ENCODE assay signal across 17 cellular contexts in genomic region chr4:68077737-68078136, GRCh38. TPM values are rescaled to one million over a fixed set of nuclear protein-coding genes. Genes with fewer than 3 reads are reported as not detected.
DNase-seq lines count a peak whose midpoint lies in the region; ATAC-seq and TF ChIP-seq lines count a peak whose summit lies in the region.
"Had no signal": no experiment of that assay in that cellular context is flagged by ENCODE, and none has a peak within 500 bp of the region (broad histone marks: within the 10 kb centered on the region; RNA-seq: fewer than 3 reads in every experiment).

No MANE protein-coding gene starts in this region.

- peak; percentile 0 for DNase-seq in activated gamma-delta T cell (lab: John Stamatoyannopoulos, UW)
- DNase-seq in activated gamma-delta T cell treated with Interleukin-2 at 50 U/mL for 16 hours = no peak
- DNase-seq in middle frontal gyrus (ENCODE audit: extremely low spot score, low spot score) = peak; percentile 15
- no peak for DNase-seq in stimulated activated effector memory CD8-positive, alpha-beta T cell treated with anti-CD3 and anti-CD28 coated beads, Interleukin-12 subunit alpha, Interleukin-12 subunit beta, amount 100 ng/mL, for 72 hours (ENCODE audit: low spot score in 2 of 2)
- no peak for DNase-seq in 8988T
- DNase-seq in substantia nigra (lab: John Stamatoyannopoulos, UW) = no peak
- DNase-seq in CD4-positive, alpha-beta T cell = no peak
- DNase-seq: BE2C; CD8-positive, alpha-beta T cell; COR-L47; DMS53; HCEC 1CT; HFFc6 had no signal

- peaks cover 6% of the 10 kb centered on the region for H3K9me3 Mint-ChIP-seq in stimulated activated effector memory CD8-positive, alpha-beta T cell treated with anti-CD3 and anti-CD28 coated beads, Interleukin-12 subunit alpha, Interleukin-12 subunit beta, amount 100 ng/mL, for 72 hours
- H3K9me3 Mint-ChIP-seq in CD4-positive, alpha-beta T cell = peaks cover 2% of the 10 kb centered on the region
- H3K9me3 Mint-ChIP-seq: CD8-positive, alpha-beta T cell; HFFc6 had no signal

- no peaks in the 10 kb centered on the region for H3K36me3 Mint-ChIP-seq in stimulated activated effector memory CD8-positive, alpha-beta T cell treated with anti-CD3 and anti-CD28 coated beads, Interleukin-12 subunit alpha, Interleukin-12 subunit beta, amount 100 ng/mL, for 72 hours
- H3K36me3 Mint-ChIP-seq in CD4-positive, alpha-beta T cell (ENCODE audit: low read depth) = no peaks in the 10 kb centered on the region
- H3K36me3 Mint-ChIP-seq: CD8-positive, alpha-beta T cell had no signal

- intact Hi-C loops in CD4-positive, alpha-beta T cell (cut with DNase I, micrococcal nuclease) = no loop called here

- POLR2A ChIA-PET in CD4-positive, alpha-beta T cell (lab: Charles Lee) = no interaction called here

- H3K27me3 Mint-ChIP-seq in CD4-positive, alpha-beta T cell = no peaks in the 10 kb centered on the region

- no peak overlapping the region for H3K27ac Mint-ChIP-seq in stimulated activated effector memory CD8-positive, alpha-beta T cell treated with anti-CD3 and anti-CD28 coated beads, Interleukin-12 subunit alpha, Interleukin-12 subunit beta, amount 100 ng/mL, for 72 hours
- no peak overlapping the region for H3K27ac Mint-ChIP-seq in CD4-positive, alpha-beta T cell
- H3K27ac Mint-ChIP-seq: CD8-positive, alpha-beta T cell; HFFc6 had no signal

- no peaks in the 10 kb centered on the region for H3K9me3 ChIP-seq in CD4-positive, alpha-beta T cell (ENCODE audit: control insufficient read depth, low read length)
- H3K9me3 ChIP-seq: A549, BE2C had no signal

- CTCF ChIA-PET in CD4-positive, alpha-beta T cell (lab: Charles Lee) = no interaction called here

- no peaks in the 10 kb centered on the region for H3K27me3 ChIP-seq in CD4-positive, alpha-beta T cell (ENCODE audit: control insufficient read depth, insufficient read depth, low read length)
- H3K27me3 ChIP-seq: BE2C had no signal

- peak; percentile 19 for ATAC-seq in stimulated activated effector memory CD8-positive, alpha-beta T cell treated with anti-CD3 and anti-CD28 coated beads, Interleukin-12 subunit alpha, Interleukin-12 subunit beta, amount 100 ng/mL, for 72 hours
- ATAC-seq in CD4-positive, alpha-beta T cell (ENCODE audit: poor library complexity) = no peak
- ATAC-seq: A549; CD8-positive, alpha-beta T cell had no signal

- H3K4me3 Mint-ChIP-seq in stimulated activated effector memory CD8-positive, alpha-beta T cell treated with anti-CD3 and anti-CD28 coated beads, Interleukin-12 subunit alpha, Interleukin-12 subunit beta, amount 100 ng/mL, for 72 hours = no peak overlapping the region
- no peak overlapping the region for H3K4me3 Mint-ChIP-seq in CD4-positive, alpha-beta T cell
- H3K4me3 Mint-ChIP-seq: CD8-positive, alpha-beta T cell; HFFc6 had no signal

- no peak for TF ChIP-seq CTCF in CD4-positive, alpha-beta T cell (IDR thresholded peaks at IDR 0.05)

- no peak overlapping the region for H3K27ac ChIP-seq in substantia nigra (ENCODE audit: low read depth, low read length, poor library complexity, severe bottlenecking)
- no peak overlapping the region for H3K27ac ChIP-seq in CD4-positive, alpha-beta T cell (ENCODE audit: low read depth, low read length)
- H3K27ac ChIP-seq: A549, C4-2B had no signal

- H3K4me1 Mint-ChIP-seq in stimulated activated effector memory CD8-positive, alpha-beta T cell treated with anti-CD3 and anti-CD28 coated beads, Interleukin-12 subunit alpha, Interleukin-12 subunit beta, amount 100 ng/mL, for 72 hours = no peaks in the 10 kb centered on the region
- H3K4me1 Mint-ChIP-seq in CD4-positive, alpha-beta T cell (ENCODE audit: low read depth) = no peaks in the 10 kb centered on the region

RNA-seq across cellular contexts. Expression of gene TMPRSS11F, which starts 51.9 kb away (rescaled TPM):
- not detected for total RNA-seq in CD4-positive, alpha-beta T cell
- total RNA-seq: CD8-positive, alpha-beta T cell; H4; HFFc6; HT1080 had no signal

Comparison
In these comparisons a context has a peak if more than half of its experiments do, and no peak if none do; other contexts are left out.
1. DNase-seq: peak in activated gamma-delta T cell (single experiment) and middle frontal gyrus (single experiment); none in activated gamma-delta T cell treated with Interleukin-2 at 50 U/mL for 16 hours (single experiment), stimulated activated effector memory CD8-positive, alpha-beta T cell treated with anti-CD3 and anti-CD28 coated beads, Interleukin-12 subunit alpha, Interleukin-12 subunit beta, amount 100 ng/mL, for 72 hours (0 of 2), 8988T (single experiment), substantia nigra (0 of 49) and CD4-positive, alpha-beta T cell (0 of 10).